14 cellular contexts compared by ENCODE assay signal in genomic region chr15:52083603-52084002, GRCh38. TPM values are rescaled to one million over a fixed set of nuclear protein-coding genes. Genes with fewer than 3 reads are reported as not detected.
A peak's percentile ranks its signal among the peaks of the same experiment; 100 is the strongest.
DNase-seq lines count a peak whose midpoint lies in the region; ATAC-seq and TF ChIP-seq lines count a peak whose summit lies in the region.
"Had no signal": no experiment of that assay in that cellular context is flagged by ENCODE, and none has a peak within 500 bp of the region (broad histone marks: within the 10 kb centered on the region; RNA-seq: fewer than 3 reads in every experiment).

No MANE protein-coding gene starts in this region.

- peak overlapping the region; percentile 47 for H3K4me3 Mint-ChIP-seq in natural killer cell
- H3K4me3 Mint-ChIP-seq in natural killer cell treated with Interleukin-12 subunit alpha and Interleukin-12 subunit beta and Interleukin-15 and Interleukin-18, amount 100 ng/mL, for 72 hours: no peak overlapping the region
- peak overlapping the region in 3 of 5 donors; percentile 60 to 67 (median 64) for H3K4me3 Mint-ChIP-seq in immature natural killer cell
- H3K4me3 Mint-ChIP-seq: CD4-positive, CD25-positive, alpha-beta regulatory T cell; GM23338 had no signal

- H3K27ac Mint-ChIP-seq in natural killer cell (no peak overlapping the region), immature natural killer cell (no peak overlapping the region)
- H3K27ac Mint-ChIP-seq in natural killer cell treated with Interleukin-12 subunit alpha and Interleukin-12 subunit beta and Interleukin-15 and Interleukin-18, amount 100 ng/mL, for 72 hours: peak overlapping the region in 1 of 2 donors; percentile 58
- H3K27ac Mint-ChIP-seq: GM23338 had no signal

- DNase-seq in natural killer cell (no peak), NCI-H69 (lab: John Stamatoyannopoulos, UW) (peak; percentile 21), immature natural killer cell (no peak), erythroblast (lab: John Stamatoyannopoulos, UW) (no peak), left lobe of liver (ENCODE audit: low spot score) (no peak), sciatic nerve (ENCODE audit: low spot score) (no peak)
- no peak for DNase-seq in natural killer cell treated with Interleukin-12 subunit alpha and Interleukin-12 subunit beta and Interleukin-15 and Interleukin-18, amount 100 ng/mL, for 72 hours (ENCODE audit: low spot score)
- DNase-seq: BE2C; CD4-positive, CD25-positive, alpha-beta regulatory T cell; DMS53; GF-D8; H7 had no signal

- no peaks in the 10 kb centered on the region for H3K36me3 Mint-ChIP-seq in natural killer cell
- H3K36me3 Mint-ChIP-seq in natural killer cell treated with Interleukin-12 subunit alpha and Interleukin-12 subunit beta and Interleukin-15 and Interleukin-18, amount 100 ng/mL, for 72 hours: no peaks in the 10 kb centered on the region
- H3K36me3 Mint-ChIP-seq in immature natural killer cell: no peaks in the 10 kb centered on the region
- H3K36me3 Mint-ChIP-seq: CD4-positive, CD25-positive, alpha-beta regulatory T cell had no signal

- H3K27me3 Mint-ChIP-seq in natural killer cell (ENCODE audit: low read depth in 2 of 2) (peaks cover 18 to 33% of the 10 kb centered on the region in 2 donors), immature natural killer cell (ENCODE audit: low read depth in 3 of 3) (peaks cover 8 to 11% (median 10%) of the 10 kb centered on the region in 3 donors)
- peaks cover 7 to 15% of the 10 kb centered on the region in 2 donors for H3K27me3 Mint-ChIP-seq in natural killer cell treated with Interleukin-12 subunit alpha and Interleukin-12 subunit beta and Interleukin-15 and Interleukin-18, amount 100 ng/mL, for 72 hours
- H3K27me3 Mint-ChIP-seq: CD4-positive, CD25-positive, alpha-beta regulatory T cell had no signal

- intact Hi-C loops in natural killer cell (cut with micrococcal nuclease) (no loop called here), sciatic nerve (cut with DNase I) (loop anchor here (10.0 kb wide), 1 partner anchor 119 kb away; no protein-coding TSS in a partner anchor)

- no peak for ATAC-seq in natural killer cell
- no peak for ATAC-seq in natural killer cell treated with Interleukin-12 subunit alpha and Interleukin-12 subunit beta and Interleukin-15 and Interleukin-18, amount 100 ng/mL, for 72 hours
- no peak for ATAC-seq in left lobe of liver
- ATAC-seq in sciatic nerve: no peak
- ATAC-seq: A549, GM23338 had no signal

- TF ChIP-seq POLR2A in erythroblast (IDR thresholded peaks at IDR 0.05; ENCODE audit: low read length): no peak

- H3K9me3 Mint-ChIP-seq in natural killer cell (no peaks in the 10 kb centered on the region), immature natural killer cell (no peaks in the 10 kb centered on the region)
- no peaks in the 10 kb centered on the region for H3K9me3 Mint-ChIP-seq in natural killer cell treated with Interleukin-12 subunit alpha and Interleukin-12 subunit beta and Interleukin-15 and Interleukin-18, amount 100 ng/mL, for 72 hours
- H3K9me3 Mint-ChIP-seq: GM23338 had no signal

- H3K4me1 Mint-ChIP-seq in natural killer cell: peaks cover 18 to 30% of the 10 kb centered on the region in 2 donors
- peaks cover 26 to 28% of the 10 kb centered on the region in 2 donors for H3K4me1 Mint-ChIP-seq in natural killer cell treated with Interleukin-12 subunit alpha and Interleukin-12 subunit beta and Interleukin-15 and Interleukin-18, amount 100 ng/mL, for 72 hours (ENCODE audit: low read depth in 2 of 2)
- H3K4me1 Mint-ChIP-seq in immature natural killer cell: peaks cover 19 to 36% of the 10 kb centered on the region in 2 donors

- no peak for TF ChIP-seq CTCF in natural killer cell (IDR thresholded peaks at IDR 0.05)

RNA-seq across cellular contexts. Expression of gene BCL2L10, which starts 29.0 kb away (rescaled TPM):
- total RNA-seq in natural killer cell (under 1 TPM in 1 of 3 donors, not detected in 2; 0.45 TPM), left lobe of liver (4.2 TPM), sciatic nerve (not detected)
- not detected for total RNA-seq in natural killer cell treated with Interleukin-12 subunit alpha and Interleukin-12 subunit beta and Interleukin-15 and Interleukin-18, amount 100 ng/mL, for 72 hours
- not detected for polyA plus RNA-seq in immature natural killer cell
- total RNA-seq: H7 had no signal
